Comparison of ENCODE assay signal across 9 cellular contexts in the genomic region with DNA sequence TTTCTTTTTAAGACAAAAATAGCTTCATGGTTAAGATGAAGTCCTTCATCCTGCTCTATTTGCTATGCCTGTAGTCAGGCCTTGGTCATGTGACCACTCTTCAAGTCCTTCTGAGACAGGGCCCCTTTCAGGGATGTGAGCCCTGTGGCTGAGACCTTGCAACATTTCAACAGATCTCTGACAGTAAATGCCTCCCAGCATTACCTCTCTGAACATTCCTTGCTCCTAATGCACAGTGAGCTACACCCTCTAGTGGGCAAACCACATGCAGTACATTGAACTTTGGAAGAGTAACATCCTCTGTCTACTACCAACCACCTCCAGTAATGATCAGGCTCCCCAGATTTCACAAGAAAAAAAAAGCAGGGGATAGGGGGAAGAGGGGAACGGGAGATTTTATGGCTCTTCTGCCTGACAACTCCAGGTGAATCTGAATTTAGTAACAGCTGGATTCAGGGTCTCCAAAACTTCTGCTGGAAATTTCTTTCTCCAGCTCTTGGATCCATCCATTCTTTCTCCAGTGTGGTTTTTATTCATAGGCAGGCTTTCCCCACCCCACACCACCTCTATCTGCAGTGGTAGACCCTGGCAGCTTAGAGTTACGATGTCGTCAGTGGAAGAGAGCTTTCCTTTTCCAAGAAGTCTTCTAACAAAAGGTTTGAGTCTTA. TPM values are rescaled to one million over a fixed set of nuclear protein-coding genes. Genes with fewer than 3 reads are reported as not detected.
DNase-seq lines count a peak whose midpoint lies in the region; ATAC-seq and TF ChIP-seq lines count a peak whose summit lies in the region.
"Had no signal": no experiment of that assay in that cellular context is flagged by ENCODE, and none has a peak within 500 bp of the region (broad histone marks: within the 10 kb centered on the region; RNA-seq: fewer than 3 reads in every experiment).

No MANE protein-coding gene starts in this region.

- TF ChIP-seq POLR2A in body of pancreas (IDR thresholded peaks at IDR 0.05) (no peak), transverse colon (IDR thresholded peaks at IDR 0.05) (no peak)

- H3K4me3 ChIP-seq in body of pancreas (no peak overlapping the region), transverse colon (no peak overlapping the region)
- H3K4me3 ChIP-seq: BLaER1 treated with 17β-estradiol and CSF1 and Interleukin-3, amounts not matched to agents 10 nM and 100 nM had no signal

- H3K4me1 ChIP-seq in body of pancreas (no peaks in the 10 kb centered on the region), transverse colon (peaks cover 0 to 12% (median 4%) of the 10 kb centered on the region in 4 donors)

- ATAC-seq in HG03520 (IDR thresholded peaks at IDR 0.05; ENCODE audit: unreplicated experiment) (peak; percentile 82), body of pancreas (peak; percentile 84)

- H3K27me3 ChIP-seq in body of pancreas (no peaks in the 10 kb centered on the region), transverse colon (no peaks in the 10 kb centered on the region)
- H3K27me3 ChIP-seq: BLaER1 treated with 17β-estradiol and CSF1 and Interleukin-3, amounts not matched to agents 10 nM and 100 nM had no signal

- TF ChIP-seq EP300 in transverse colon (IDR thresholded peaks at IDR 0.05; ENCODE audit: low read depth): no peak

- intact Hi-C loops in body of pancreas (cut with DNase I): no loop called here
- intact Hi-C loops in transverse colon (cut with DNase I; ENCODE audit: low total_unique reads): loop anchor here (10.0 kb wide), 1 partner anchor 200 kb away; no protein-coding TSS in a partner anchor

- 49 to 66% methylated on average over 3 of the region's 3 CpGs for WGBS in body of pancreas, 2 donors
- 71 to 78% methylated on average over 3 of the region's 3 CpGs for WGBS in transverse colon (ENCODE audit: low coverage in 1 of 2), 2 donors

- peak; percentile 46 to 80 (median 50) for DNase-seq in NCI-H1417 (lab: John Stamatoyannopoulos, UW)
- no peak for DNase-seq in NCI-H1417 treated with DMSO at 0.1 percent for 48 hours (lab: John Stamatoyannopoulos, UW)
- peak; percentile 27 for DNase-seq in GM20000 (ENCODE audit: low spot score)
- DNase-seq in NOMO-1 treated with dmso at 0.1 percent for 144 hours (lab: John Stamatoyannopoulos, UW; ENCODE audit: unreplicated experiment): peak; percentile 58
- peak; percentile 28 to 58 (median 41) for DNase-seq in body of pancreas
- peak; percentile 91 for DNase-seq in islet precursor cell
- DNase-seq in transverse colon: peak; percentile 29

- in situ Hi-C loops in transverse colon (cut with MboI; ENCODE audit: low pct_ligation_motif_present in 1 of 4, low pct_unique_long_range_greater_than_20kb in 1 of 4, low sequenced_read_pairs in 3 of 4): loop anchor here (10.0 to 25.0 kb wide), 2 partner anchors 188 to 190 kb away; no protein-coding TSS in a partner anchor

- H3K9me3 ChIP-seq in body of pancreas: no peaks in the 10 kb centered on the region
- no peaks in the 10 kb centered on the region for H3K9me3 ChIP-seq in transverse colon

- peak; percentile 55 for TF ChIP-seq CTCF in GM20000 (IDR thresholded peaks at IDR 0.05; ENCODE audit: extremely low read depth, missing control alignments)
- TF ChIP-seq CTCF in body of pancreas (IDR thresholded peaks at IDR 0.05): peak; percentile 53 to 80 (median 69)
- TF ChIP-seq CTCF in transverse colon (IDR thresholded peaks at IDR 0.05): peak; percentile 56 to 71 (median 69)

- no peak overlapping the region for H3K27ac ChIP-seq in body of pancreas
- no peak overlapping the region for H3K27ac ChIP-seq in transverse colon
- H3K27ac ChIP-seq: BLaER1 treated with 17β-estradiol and CSF1 and Interleukin-3, amounts not matched to agents 10 nM and 100 nM had no signal

- no peaks in the 10 kb centered on the region for H3K36me3 ChIP-seq in body of pancreas (replicated peaks in 1 of 2; ENCODE audit: insufficient read depth in 1 of 2, low read depth in 2 of 2)
- H3K36me3 ChIP-seq in transverse colon: no peaks in the 10 kb centered on the region

RNA-seq across cellular contexts. Expression of a gene that starts 8.9 kb away (rescaled TPM):
- total RNA-seq in body of pancreas (10 to 100 TPM; 37.9 to 45.7 TPM), transverse colon (100 to 1,000 TPM in 1 of 4 donors, 10 to 100 TPM in 3; 70.0 to 182 (median 79.3) TPM)

RNA-seq across cellular contexts. Expression of a gene that starts 39.5 kb away (rescaled TPM):
- total RNA-seq in body of pancreas (not detected), transverse colon (not detected)
